In the genomic region with DNA sequence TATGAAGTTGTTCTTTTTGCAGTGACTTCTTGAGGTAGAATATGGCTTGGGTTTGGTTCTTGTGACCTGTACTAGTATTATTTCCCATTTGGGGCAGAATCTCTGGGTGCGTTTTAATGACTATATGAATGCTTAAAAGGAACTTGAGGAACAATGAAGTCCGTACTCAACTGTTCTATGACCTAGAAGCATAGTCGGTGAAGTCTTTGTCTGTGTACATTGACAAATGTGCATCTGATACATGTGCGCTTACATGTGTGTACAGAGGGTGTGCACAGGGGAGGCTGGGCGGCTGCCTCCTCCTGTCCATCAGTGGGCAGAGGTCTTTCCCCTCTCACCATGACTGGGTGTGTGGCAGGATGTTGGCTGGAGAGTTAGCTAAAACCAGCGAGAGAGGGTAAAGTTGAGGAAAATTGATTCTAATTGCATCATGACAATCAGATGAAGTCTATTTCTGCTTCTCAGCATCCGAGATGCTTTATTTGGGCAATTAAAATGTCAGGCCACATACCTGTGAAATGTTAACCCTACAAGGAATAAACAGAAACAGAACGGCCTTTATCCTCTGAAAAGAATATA, we compare ENCODE assay signal across 2 cellular contexts.
TF ChIP-seq lines count a peak whose summit lies in the region.

No MANE protein-coding gene starts in this region.

TF ChIP-seq in SK-N-SH, 30 proteins besides CTCF, POLR2A, EP300 and RAD21 (continued from another document):
- TF ChIP-seq RCOR1 (IDR thresholded peaks at IDR 0.05; ENCODE audit: low read length) (no peak), JUND (IDR thresholded peaks at IDR 0.05) (no peak), RXRA (IDR thresholded peaks at IDR 0.05; ENCODE audit: borderline replicate concordance, low read depth) (no peak), NRF1 (IDR thresholded peaks at IDR 0.05; ENCODE audit: low read depth, low read length) (no peak)
- TF ChIP-seq, protein P1, sequence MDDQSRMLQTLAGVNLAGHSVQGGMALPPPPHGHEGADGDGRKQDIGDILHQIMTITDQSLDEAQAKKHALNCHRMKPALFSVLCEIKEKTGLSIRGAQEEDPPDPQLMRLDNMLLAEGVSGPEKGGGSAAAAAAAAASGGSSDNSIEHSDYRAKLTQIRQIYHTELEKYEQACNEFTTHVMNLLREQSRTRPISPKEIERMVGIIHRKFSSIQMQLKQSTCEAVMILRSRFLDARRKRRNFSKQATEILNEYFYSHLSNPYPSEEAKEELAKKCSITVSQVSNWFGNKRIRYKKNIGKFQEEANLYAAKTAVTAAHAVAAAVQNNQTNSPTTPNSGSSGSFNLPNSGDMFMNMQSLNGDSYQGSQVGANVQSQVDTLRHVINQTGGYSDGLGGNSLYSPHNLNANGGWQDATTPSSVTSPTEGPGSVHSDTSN (IDR thresholded peaks at IDR 0.05) = no peak
- TF ChIP-seq, protein P2, sequence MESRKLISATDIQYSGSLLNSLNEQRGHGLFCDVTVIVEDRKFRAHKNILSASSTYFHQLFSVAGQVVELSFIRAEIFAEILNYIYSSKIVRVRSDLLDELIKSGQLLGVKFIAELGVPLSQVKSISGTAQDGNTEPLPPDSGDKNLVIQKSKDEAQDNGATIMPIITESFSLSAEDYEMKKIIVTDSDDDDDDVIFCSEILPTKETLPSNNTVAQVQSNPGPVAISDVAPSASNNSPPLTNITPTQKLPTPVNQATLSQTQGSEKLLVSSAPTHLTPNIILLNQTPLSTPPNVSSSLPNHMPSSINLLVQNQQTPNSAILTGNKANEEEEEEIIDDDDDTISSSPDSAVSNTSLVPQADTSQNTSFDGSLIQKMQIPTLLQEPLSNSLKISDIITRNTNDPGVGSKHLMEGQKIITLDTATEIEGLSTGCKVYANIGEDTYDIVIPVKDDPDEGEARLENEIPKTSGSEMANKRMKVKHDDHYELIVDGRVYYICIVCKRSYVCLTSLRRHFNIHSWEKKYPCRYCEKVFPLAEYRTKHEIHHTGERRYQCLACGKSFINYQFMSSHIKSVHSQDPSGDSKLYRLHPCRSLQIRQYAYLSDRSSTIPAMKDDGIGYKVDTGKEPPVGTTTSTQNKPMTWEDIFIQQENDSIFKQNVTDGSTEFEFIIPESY (IDR thresholded peaks at IDR 0.05; ENCODE audit: borderline replicate concordance, low read depth) = no peak

TF ChIP-seq in GM12878, 131 proteins besides CTCF, POLR2A, EP300 and RAD21 (continued from another document):
- TF ChIP-seq, protein P3, sequence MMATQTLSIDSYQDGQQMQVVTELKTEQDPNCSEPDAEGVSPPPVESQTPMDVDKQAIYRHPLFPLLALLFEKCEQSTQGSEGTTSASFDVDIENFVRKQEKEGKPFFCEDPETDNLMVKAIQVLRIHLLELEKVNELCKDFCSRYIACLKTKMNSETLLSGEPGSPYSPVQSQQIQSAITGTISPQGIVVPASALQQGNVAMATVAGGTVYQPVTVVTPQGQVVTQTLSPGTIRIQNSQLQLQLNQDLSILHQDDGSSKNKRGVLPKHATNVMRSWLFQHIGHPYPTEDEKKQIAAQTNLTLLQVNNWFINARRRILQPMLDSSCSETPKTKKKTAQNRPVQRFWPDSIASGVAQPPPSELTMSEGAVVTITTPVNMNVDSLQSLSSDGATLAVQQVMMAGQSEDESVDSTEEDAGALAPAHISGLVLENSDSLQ (IDR thresholded peaks at IDR 0.05) = peak; percentile 52
- no peak for TF ChIP-seq KLF5 (IDR thresholded peaks at IDR 0.05; ENCODE audit: partially characterized antibody)
- TF ChIP-seq, protein P4, sequence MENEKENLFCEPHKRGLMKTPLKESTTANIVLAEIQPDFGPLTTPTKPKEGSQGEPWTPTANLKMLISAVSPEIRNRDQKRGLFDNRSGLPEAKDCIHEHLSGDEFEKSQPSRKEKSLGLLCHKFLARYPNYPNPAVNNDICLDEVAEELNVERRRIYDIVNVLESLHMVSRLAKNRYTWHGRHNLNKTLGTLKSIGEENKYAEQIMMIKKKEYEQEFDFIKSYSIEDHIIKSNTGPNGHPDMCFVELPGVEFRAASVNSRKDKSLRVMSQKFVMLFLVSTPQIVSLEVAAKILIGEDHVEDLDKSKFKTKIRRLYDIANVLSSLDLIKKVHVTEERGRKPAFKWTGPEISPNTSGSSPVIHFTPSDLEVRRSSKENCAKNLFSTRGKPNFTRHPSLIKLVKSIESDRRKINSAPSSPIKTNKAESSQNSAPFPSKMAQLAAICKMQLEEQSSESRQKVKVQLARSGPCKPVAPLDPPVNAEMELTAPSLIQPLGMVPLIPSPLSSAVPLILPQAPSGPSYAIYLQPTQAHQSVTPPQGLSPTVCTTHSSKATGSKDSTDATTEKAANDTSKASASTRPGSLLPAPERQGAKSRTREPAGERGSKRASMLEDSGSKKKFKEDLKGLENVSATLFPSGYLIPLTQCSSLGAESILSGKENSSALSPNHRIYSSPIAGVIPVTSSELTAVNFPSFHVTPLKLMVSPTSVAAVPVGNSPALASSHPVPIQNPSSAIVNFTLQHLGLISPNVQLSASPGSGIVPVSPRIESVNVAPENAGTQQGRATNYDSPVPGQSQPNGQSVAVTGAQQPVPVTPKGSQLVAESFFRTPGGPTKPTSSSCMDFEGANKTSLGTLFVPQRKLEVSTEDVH (IDR thresholded peaks at IDR 0.05; ENCODE audit: low read depth, partially characterized antibody) = no peak
- TF ChIP-seq NR2C1 (IDR thresholded peaks at IDR 0.05) = no peak
- no peak for TF ChIP-seq DPF2 (IDR thresholded peaks at IDR 0.05)
- TF ChIP-seq ETV6 (conservative IDR thresholded peaks at IDR 0.05 in 1 of 2, IDR thresholded peaks at IDR 0.05 in 1 of 2; ENCODE audit: borderline replicate concordance in 1 of 2, low read depth in 1 of 2) = no peak
- TF ChIP-seq ZNF24 (IDR thresholded peaks at IDR 0.05) = no peak
- no peak for TF ChIP-seq CEBPB (IDR thresholded peaks at IDR 0.05; ENCODE audit: borderline replicate concordance in 1 of 2, low read depth in 2 of 2, low read length in 2 of 2)
- TF ChIP-seq BRCA1 (IDR thresholded peaks at IDR 0.05; ENCODE audit: low read depth, low read length) = no peak
- TF ChIP-seq, protein P5, sequence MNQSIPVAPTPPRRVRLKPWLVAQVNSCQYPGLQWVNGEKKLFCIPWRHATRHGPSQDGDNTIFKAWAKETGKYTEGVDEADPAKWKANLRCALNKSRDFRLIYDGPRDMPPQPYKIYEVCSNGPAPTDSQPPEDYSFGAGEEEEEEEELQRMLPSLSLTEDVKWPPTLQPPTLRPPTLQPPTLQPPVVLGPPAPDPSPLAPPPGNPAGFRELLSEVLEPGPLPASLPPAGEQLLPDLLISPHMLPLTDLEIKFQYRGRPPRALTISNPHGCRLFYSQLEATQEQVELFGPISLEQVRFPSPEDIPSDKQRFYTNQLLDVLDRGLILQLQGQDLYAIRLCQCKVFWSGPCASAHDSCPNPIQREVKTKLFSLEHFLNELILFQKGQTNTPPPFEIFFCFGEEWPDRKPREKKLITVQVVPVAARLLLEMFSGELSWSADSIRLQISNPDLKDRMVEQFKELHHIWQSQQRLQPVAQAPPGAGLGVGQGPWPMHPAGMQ (IDR thresholded peaks at IDR 0.05; ENCODE audit: borderline replicate concordance) = no peak
- TF ChIP-seq, protein P6, sequence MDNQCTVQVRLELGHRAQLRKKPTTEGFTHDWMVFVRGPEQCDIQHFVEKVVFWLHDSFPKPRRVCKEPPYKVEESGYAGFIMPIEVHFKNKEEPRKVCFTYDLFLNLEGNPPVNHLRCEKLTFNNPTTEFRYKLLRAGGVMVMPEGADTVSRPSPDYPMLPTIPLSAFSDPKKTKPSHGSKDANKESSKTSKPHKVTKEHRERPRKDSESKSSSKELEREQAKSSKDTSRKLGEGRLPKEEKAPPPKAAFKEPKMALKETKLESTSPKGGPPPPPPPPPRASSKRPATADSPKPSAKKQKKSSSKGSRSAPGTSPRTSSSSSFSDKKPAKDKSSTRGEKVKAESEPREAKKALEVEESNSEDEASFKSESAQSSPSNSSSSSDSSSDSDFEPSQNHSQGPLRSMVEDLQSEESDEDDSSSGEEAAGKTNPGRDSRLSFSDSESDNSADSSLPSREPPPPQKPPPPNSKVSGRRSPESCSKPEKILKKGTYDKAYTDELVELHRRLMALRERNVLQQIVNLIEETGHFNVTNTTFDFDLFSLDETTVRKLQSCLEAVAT (IDR thresholded peaks at IDR 0.05) = 0 out of 2 replicates have a peak, but pooled peaks have one; percentile 24
- no peak for TF ChIP-seq NFYA (IDR thresholded peaks at IDR 0.05; ENCODE audit: borderline replicate concordance, low read depth, low read length)
- TF ChIP-seq, protein P7, sequence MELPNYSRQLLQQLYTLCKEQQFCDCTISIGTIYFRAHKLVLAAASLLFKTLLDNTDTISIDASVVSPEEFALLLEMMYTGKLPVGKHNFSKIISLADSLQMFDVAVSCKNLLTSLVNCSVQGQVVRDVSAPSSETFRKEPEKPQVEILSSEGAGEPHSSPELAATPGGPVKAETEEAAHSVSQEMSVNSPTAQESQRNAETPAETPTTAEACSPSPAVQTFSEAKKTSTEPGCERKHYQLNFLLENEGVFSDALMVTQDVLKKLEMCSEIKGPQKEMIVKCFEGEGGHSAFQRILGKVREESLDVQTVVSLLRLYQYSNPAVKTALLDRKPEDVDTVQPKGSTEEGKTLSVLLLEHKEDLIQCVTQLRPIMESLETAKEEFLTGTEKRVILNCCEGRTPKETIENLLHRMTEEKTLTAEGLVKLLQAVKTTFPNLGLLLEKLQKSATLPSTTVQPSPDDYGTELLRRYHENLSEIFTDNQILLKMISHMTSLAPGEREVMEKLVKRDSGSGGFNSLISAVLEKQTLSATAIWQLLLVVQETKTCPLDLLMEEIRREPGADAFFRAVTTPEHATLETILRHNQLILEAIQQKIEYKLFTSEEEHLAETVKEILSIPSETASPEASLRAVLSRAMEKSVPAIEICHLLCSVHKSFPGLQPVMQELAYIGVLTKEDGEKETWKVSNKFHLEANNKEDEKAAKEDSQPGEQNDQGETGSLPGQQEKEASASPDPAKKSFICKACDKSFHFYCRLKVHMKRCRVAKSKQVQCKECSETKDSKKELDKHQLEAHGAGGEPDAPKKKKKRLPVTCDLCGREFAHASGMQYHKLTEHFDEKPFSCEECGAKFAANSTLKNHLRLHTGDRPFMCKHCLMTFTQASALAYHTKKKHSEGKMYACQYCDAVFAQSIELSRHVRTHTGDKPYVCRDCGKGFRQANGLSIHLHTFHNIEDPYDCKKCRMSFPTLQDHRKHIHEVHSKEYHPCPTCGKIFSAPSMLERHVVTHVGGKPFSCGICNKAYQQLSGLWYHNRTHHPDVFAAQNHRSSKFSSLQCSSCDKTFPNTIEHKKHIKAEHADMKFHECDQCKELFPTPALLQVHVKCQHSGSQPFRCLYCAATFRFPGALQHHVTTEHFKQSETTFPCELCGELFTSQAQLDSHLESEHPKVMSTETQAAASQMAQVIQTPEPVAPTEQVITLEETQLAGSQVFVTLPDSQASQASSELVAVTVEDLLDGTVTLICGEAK (IDR thresholded peaks at IDR 0.05; ENCODE audit: borderline replicate concordance) = no peak
